32 cellular contexts compared by ENCODE assay signal in the genomic region with DNA sequence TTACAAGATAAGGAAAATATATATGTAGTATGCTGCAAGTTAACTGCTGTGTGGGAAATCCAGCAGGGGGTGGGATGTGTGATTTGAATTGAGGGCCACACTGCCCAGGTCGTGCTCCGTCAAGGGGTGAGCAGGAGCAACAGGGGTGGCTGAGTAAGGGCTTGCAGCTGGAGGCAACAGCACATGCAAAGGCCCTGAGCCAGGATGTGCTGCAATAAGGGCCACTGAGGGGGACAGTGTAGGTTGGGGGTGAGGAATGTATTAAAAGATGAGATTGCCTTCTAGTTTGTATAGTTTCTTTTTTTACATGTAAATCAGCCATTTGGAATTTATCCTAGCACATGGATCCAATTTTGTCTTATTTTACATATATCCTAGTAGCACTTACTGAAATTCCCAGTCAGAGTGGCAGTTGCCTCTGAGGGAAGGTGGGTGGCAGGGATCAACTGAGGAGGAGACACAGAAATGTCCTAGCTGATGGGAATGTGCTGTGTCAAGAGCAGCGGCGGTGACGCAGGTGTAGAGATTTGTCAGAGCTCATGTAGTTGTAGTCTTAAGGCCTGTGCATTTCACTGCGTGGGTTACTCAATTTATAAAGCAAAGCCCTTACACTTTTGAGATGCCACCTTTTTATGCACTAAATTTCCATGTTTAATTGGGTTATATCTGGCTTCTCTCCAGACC. TPM values are rescaled to one million over a fixed set of nuclear protein-coding genes. Genes with fewer than 3 reads are reported as not detected.
A peak's percentile ranks its signal among the peaks of the same experiment; 100 is the strongest.
DNase-seq lines count a peak whose midpoint lies in the region; ATAC-seq and TF ChIP-seq lines count a peak whose summit lies in the region.
"Had no signal": no experiment of that assay in that cellular context is flagged by ENCODE, and none has a peak within 500 bp of the region (broad histone marks: within the 10 kb centered on the region; RNA-seq: fewer than 3 reads in every experiment).

No MANE protein-coding gene starts in this region.

- CTCF ChIA-PET in A673 (lab: Charles Lee) (no interaction called here), OCI-LY7 (lab: Charles Lee; ENCODE audit: unreplicated experiment) (no interaction called here)

- POLR2A ChIA-PET in A673 (lab: Charles Lee; ENCODE audit: low non-redundant PET) = no interaction called here
- POLR2A ChIA-PET in OCI-LY7 (lab: Charles Lee) = no interaction called here

- H3K27ac ChIP-seq in A673 (ENCODE audit: low read depth, low read length, poor library complexity, severe bottlenecking) (no peak overlapping the region), OCI-LY7 (ENCODE audit: low read depth, low read length, poor library complexity, severe bottlenecking) (no peak overlapping the region), Peyer's patch (no peak overlapping the region)
- H3K27ac ChIP-seq: SK-N-MC, thyroid gland, uterus had no signal

- ATAC-seq in HG02623 (IDR thresholded peaks at IDR 0.05; ENCODE audit: unreplicated experiment) (no peak), GM21447 (IDR thresholded peaks at IDR 0.05; ENCODE audit: unreplicated experiment) (no peak)
- ATAC-seq: activated CD8-positive, alpha-beta memory T cell treated with anti-CD3 and anti-CD28 coated beads, Interleukin-2, amount 10 ng/mL, durations not matched to agents 7 days and 5 days; effector memory CD8-positive, alpha-beta T cell; left lobe of liver; right cardiac atrium had no signal

- DNase-seq in A673 (ENCODE audit: low spot score) (no peak), OCI-LY7 (ENCODE audit: low spot score) (no peak), middle frontal gyrus (ENCODE audit: extremely low spot score, low spot score) (peak; percentile 30), Peyer's patch (no peak)
- DNase-seq: ACHN; activated B cell treated with CpG ODN at 0.5 μM for 24 hours; activated CD4-positive, alpha-beta T cell treated with anti-CD3 and anti-CD28 coated beads, Interleukin-2, amount 50 U/mL, for 1 hour; activated CD8-positive, alpha-beta memory T cell treated with anti-CD3 and anti-CD28 coated beads, Interleukin-2, amount 10 ng/mL, durations not matched to agents 7 days and 5 days; activated gamma-delta T cell treated with Interleukin-2 at 50 U/mL for 16 hours; activated T-cell treated with anti-CD3 and anti-CD28 coated beads, Interleukin-2, amount 50 U/mL, for 48 hours; CD8-positive, alpha-beta memory T cell; central memory CD4-positive, alpha-beta T cell; effector memory CD8-positive, alpha-beta T cell; erythroblast; KBM-7; mesendoderm; NCI-H1092; NCI-H1694 treated with DMSO at 0.1 percent for 48 hours; NCI-H2171; NCI-H510A; right cardiac atrium; stimulated activated CD4-positive, alpha-beta T cell treated with anti-CD3 and anti-CD28 coated beads, Interleukin-1b, Interleukin-23, amount 100 ng/mL, for 48 hours; thyroid gland; uterus had no signal

- no peak overlapping the region for H3K4me3 ChIP-seq in A673 (ENCODE audit: low read depth, low read length, poor library complexity, severe bottlenecking)
- no peak overlapping the region for H3K4me3 ChIP-seq in OCI-LY7 (ENCODE audit: low read depth, low read length, poor library complexity, severe bottlenecking)
- no peak overlapping the region for H3K4me3 ChIP-seq in Peyer's patch
- H3K4me3 ChIP-seq: SK-N-MC, thyroid gland, uterus had no signal

- TF ChIP-seq CTCF in A673 (conservative IDR thresholded peaks at IDR 0.05; ENCODE audit: low read depth, low read length) = no peak
- no peak for TF ChIP-seq CTCF in OCI-LY7 (conservative IDR thresholded peaks at IDR 0.05; ENCODE audit: low read length)
- TF ChIP-seq CTCF in Peyer's patch (IDR thresholded peaks at IDR 0.05) = no peak

- H4K20me1 ChIP-seq in OCI-LY7 (ENCODE audit: insufficient read depth, low read length) = no peaks in the 10 kb centered on the region

- TSS peak; percentile 41 for BruUV-seq in A673 (replicated peaks; lab: Mats Ljungman, UMichigan)
- BruUV-seq in OCI-LY7 (replicated peaks; lab: Mats Ljungman, UMichigan) = TSS peak; percentile 52

- H3K27me3 ChIP-seq in A673 (replicated peaks; ENCODE audit: insufficient read depth, low read depth, low read length, poor library complexity) (no peaks in the 10 kb centered on the region), Peyer's patch (no peaks in the 10 kb centered on the region)
- H3K27me3 ChIP-seq: thyroid gland, uterus had no signal

- H3K4me1 ChIP-seq in A673 (ENCODE audit: insufficient read depth, low read length, poor library complexity, severe bottlenecking) (peaks cover 7% of the 10 kb centered on the region), OCI-LY7 (ENCODE audit: insufficient read depth, low read length, poor library complexity, severe bottlenecking) (peaks cover 8% of the 10 kb centered on the region), Peyer's patch (peaks cover 0 to 5% (median 0%) of the 10 kb centered on the region in 4 donors)
- H3K4me1 ChIP-seq: uterus had no signal

- TF ChIP-seq POLR2A in Peyer's patch (IDR thresholded peaks at IDR 0.05) = no peak

- H2AFZ ChIP-seq in OCI-LY7 (ENCODE audit: low read length) = no peak overlapping the region

- intact Hi-C loops in A673 (cut with micrococcal nuclease; ENCODE audit: unreplicated experiment) = no loop called here
- intact Hi-C loops in OCI-LY7 (cut with micrococcal nuclease; ENCODE audit: unreplicated experiment) = no loop called here

- H3K9me3 ChIP-seq in A673 (ENCODE audit: low read depth, low read length, poor library complexity, severe bottlenecking) = no peaks in the 10 kb centered on the region
- no peaks in the 10 kb centered on the region for H3K9me3 ChIP-seq in OCI-LY7 (ENCODE audit: low read length)
- H3K9me3 ChIP-seq in Peyer's patch = no peaks in the 10 kb centered on the region
- H3K9me3 ChIP-seq: thyroid gland, uterus had no signal

- H3K79me2 ChIP-seq in OCI-LY7 (ENCODE audit: insufficient read depth, low read depth, low read length) = no peaks in the 10 kb centered on the region

- no peaks in the 10 kb centered on the region for H3K9me2 ChIP-seq in OCI-LY7 (ENCODE audit: insufficient read depth, low read length)

- H3K4me2 ChIP-seq in OCI-LY7 (ENCODE audit: low read length) = no peak overlapping the region

- H3K36me3 ChIP-seq in A673 (ENCODE audit: insufficient read depth, low read length, poor library complexity, severe bottlenecking) (no peaks in the 10 kb centered on the region), OCI-LY7 (ENCODE audit: insufficient read depth, low read length) (0 out of 2 replicates have a peak, but pooled peaks cover 12% of the 10 kb centered on the region), Peyer's patch (no peaks in the 10 kb centered on the region)
- H3K36me3 ChIP-seq: thyroid gland, uterus had no signal

RNA-seq across cellular contexts. Expression of gene RBM42, which starts 5.4 kb away (rescaled TPM):
- 104 and 106 TPM in 2 replicates for total RNA-seq in A673 (2021)
- 62.0 and 73.6 TPM in 2 replicates for total RNA-seq in OCI-LY7 (2014; rRNA removed; shearing (Covaris generic))
- total RNA-seq in OCI-LY7 (2022) = 105 and 115 TPM in 2 replicates
- total RNA-seq in Peyer's patch = 10 to 100 TPM; 57.3 to 64.4 (median 63.1) TPM

RNA-seq across cellular contexts. Expression of gene HAUS5, which starts 10.9 kb away (rescaled TPM):
- total RNA-seq in A673 (2021) (31.1 and 33.5 TPM in 2 replicates), OCI-LY7 (2022) (58.1 and 59.7 TPM in 2 replicates), Peyer's patch (10 to 100 TPM in 2 of 4 donors, 1 to 10 TPM in 2; 2.8 to 42.9 (median 8.3) TPM)
- total RNA-seq in OCI-LY7 (2014; rRNA removed; shearing (Covaris generic)) = 61.5 and 66.8 TPM in 2 replicates

RNA-seq across cellular contexts. Expression of gene ETV2, which starts 18.1 kb away (rescaled TPM):
- 0.73 and 1.3 TPM in 2 replicates for total RNA-seq in A673 (2021)
- 0.25 and 0.57 TPM in 2 replicates for total RNA-seq in OCI-LY7 (2014; rRNA removed; shearing (Covaris generic))
- 1.7 and 2.0 TPM in 2 replicates for total RNA-seq in OCI-LY7 (2022)
- 1 to 10 TPM in 2 of 4 donors, not detected in 2; 1.6 to 1.8 TPM for total RNA-seq in Peyer's patch
- total RNA-seq: activated B cell treated with CpG ODN at 0.5 μM for 24 hours; T-helper 1 cell treated with Interleukin-12 subunit alpha and Interleukin-12 subunit beta and Interleukin-4 antibody, amounts not matched to agents 30 ng/mL and 1 ng/mL, for 36 hours had no signal

RNA-seq across cellular contexts. Expression of gene COX6B1, which starts 24.7 kb away (rescaled TPM):
- 456 and 467 TPM in 2 replicates for total RNA-seq in A673 (2021)
- 404 and 536 TPM in 2 replicates for total RNA-seq in OCI-LY7 (2014; rRNA removed; shearing (Covaris generic))
- total RNA-seq in OCI-LY7 (2022) = 373 and 395 TPM in 2 replicates
- 100 to 1,000 TPM; 462 to 930 (median 787) TPM for total RNA-seq in Peyer's patch

RNA-seq across cellular contexts. Expression of gene PMIS2, which starts 37.5 kb away (rescaled TPM):
- total RNA-seq in A673 (2021) (not detected in 2 replicates), OCI-LY7 (2022) (not detected in 2 replicates), Peyer's patch (not detected)
- total RNA-seq in OCI-LY7 (2014; rRNA removed; shearing (Covaris generic)) = not detected in 2 replicates
- total RNA-seq: activated B cell treated with CpG ODN at 0.5 μM for 24 hours; activated CD8-positive, alpha-beta memory T cell treated with anti-CD3 and anti-CD28 coated beads, Interleukin-2, amount 10 ng/mL, durations not matched to agents 7 days and 5 days; B cell; CD8-positive, alpha-beta memory T cell; H1; left lobe of liver; M059J; right cardiac atrium; T-helper 1 cell treated with Interleukin-12 subunit alpha and Interleukin-12 subunit beta and Interleukin-4 antibody, amounts not matched to agents 30 ng/mL and 1 ng/mL, for 36 hours; thyroid gland; uterus had no signal
